8 cellular contexts compared by ENCODE assay signal in genomic region chr3:113783463-113783862, GRCh38. TPM values are rescaled to one million over a fixed set of nuclear protein-coding genes. Genes with fewer than 3 reads are reported as not detected.
A peak's percentile ranks its signal among the peaks of the same experiment; 100 is the strongest.
DNase-seq lines count a peak whose midpoint lies in the region; ATAC-seq, FAIRE-seq and TF ChIP-seq lines count a peak whose summit lies in the region.

No MANE protein-coding gene starts in this region.

- no peak overlapping the region for H2BK120ac ChIP-seq in H1 (replicated peaks; ENCODE audit: low read depth, low read length)

- no peaks in the 10 kb centered on the region for H3K79me1 ChIP-seq in H1 (ENCODE audit: low read depth, low read length)

- no peak overlapping the region for H2BK20ac ChIP-seq in H1 (ENCODE audit: low read length)

- no peak for TF ChIP-seq RAD21 in H1 (IDR thresholded peaks at IDR 0.05 in 1 of 2, conservative IDR thresholded peaks at IDR 0.05 in 1 of 2; ENCODE audit: low read depth in 2 of 2, low read length in 2 of 2)

- H3K27me3 ChIP-seq in H1 (replicated peaks in 1 of 4; ENCODE audit: control insufficient read depth in 3 of 4, extremely low read depth in 1 of 4, insufficient read depth in 3 of 4, low read length in 3 of 4) (no peaks in the 10 kb centered on the region), tibial artery (no peaks in the 10 kb centered on the region)

- no peaks in the 10 kb centered on the region for H3K27me3 Mint-ChIP-seq in activated naive CD8-positive, alpha-beta T cell treated with anti-CD3 and anti-CD28 coated beads for 36 hours
- H3K27me3 Mint-ChIP-seq in activated T-cell treated with anti-CD3 and anti-CD28 coated beads, Interleukin-2, amount 50 U/mL, for 4 hours (ENCODE audit: low read depth), result no peaks in the 10 kb centered on the region

- H3K4me3 ChIP-seq in H1 (ENCODE audit: extremely low read depth in 1 of 4, insufficient read depth in 2 of 4, low read depth in 3 of 4, low read length in 4 of 4), result no peak overlapping the region
- no peak overlapping the region for H3K4me3 ChIP-seq in tibial artery

- TF ChIP-seq CTCF in H1 (IDR thresholded peaks at IDR 0.05; ENCODE audit: control extremely low read depth in 1 of 3, insufficient read depth in 1 of 3, low read depth in 1 of 3, low read length in 3 of 3) (no peak), tibial artery (IDR thresholded peaks at IDR 0.05) (no peak)

- no peaks in the 10 kb centered on the region for H3K36me3 Mint-ChIP-seq in activated naive CD8-positive, alpha-beta T cell treated with anti-CD3 and anti-CD28 coated beads for 36 hours
- peaks cover 8% of the 10 kb centered on the region for H3K36me3 Mint-ChIP-seq in activated T-cell treated with anti-CD3 and anti-CD28 coated beads, Interleukin-2, amount 50 U/mL, for 4 hours (ENCODE audit: insufficient read depth)

- H3K4me1 Mint-ChIP-seq in activated naive CD8-positive, alpha-beta T cell treated with anti-CD3 and anti-CD28 coated beads for 36 hours, result peaks cover 5% of the 10 kb centered on the region
- H3K4me1 Mint-ChIP-seq in activated T-cell treated with anti-CD3 and anti-CD28 coated beads, Interleukin-2, amount 50 U/mL, for 4 hours (ENCODE audit: low read depth), result peaks cover 3% of the 10 kb centered on the region

- no peak overlapping the region for H2AK5ac ChIP-seq in H1 (ENCODE audit: low read depth, low read length)

- H3K23ac ChIP-seq in H1 (ENCODE audit: insufficient read length), result no peak overlapping the region

- peak; percentile 71 for FAIRE-seq in GM19239 (lab: Jason Lieb, UNC)
- FAIRE-seq in H1 (lab: Jason Lieb, UNC), result peak; percentile 7

- DNase-seq in A172 (ENCODE audit: low spot score) (peak; percentile 91), GM19239 (ENCODE audit: insufficient read length, low spot score) (no peak), Kasumi-1 (lab: John Stamatoyannopoulos, UW) (peak; percentile 28 to 39), H1 (ENCODE audit: low read depth in 1 of 2, low spot score in 2 of 2) (no peak), tibial artery (no peak), NCI-H1694 treated with DMSO at 0.1 percent for 48 hours (lab: John Stamatoyannopoulos, UW) (no peak)
- no peak for DNase-seq in activated naive CD8-positive, alpha-beta T cell treated with anti-CD3 and anti-CD28 coated beads for 36 hours
- no peak for DNase-seq in activated T-cell treated with anti-CD3 and anti-CD28 coated beads, Interleukin-2, amount 50 U/mL, for 4 hours

- no peak for TF ChIP-seq POLR2A in H1 (IDR thresholded peaks at IDR 0.05; ENCODE audit: control extremely low read depth in 1 of 2, low read depth in 2 of 2, low read length in 2 of 2)

- H2AFZ ChIP-seq in H1 (ENCODE audit: low read length), result no peak overlapping the region

- H3K9me3 ChIP-seq in H1 (ENCODE audit: insufficient read depth in 2 of 2, low read depth in 1 of 2, low read length in 1 of 2) (no peaks in the 10 kb centered on the region), tibial artery (no peaks in the 10 kb centered on the region)

- H4K20me1 ChIP-seq in H1 (replicated peaks in 1 of 2; ENCODE audit: control insufficient read depth in 1 of 2, insufficient read depth in 2 of 2, low read length in 2 of 2), result no peaks in the 10 kb centered on the region

- H3K18ac ChIP-seq in H1 (ENCODE audit: extremely low read depth, low read length), result no peak overlapping the region

- H3K27ac ChIP-seq in H1 (ENCODE audit: low read depth, low read length) (no peak overlapping the region), tibial artery (peak overlapping the region; percentile 41 to 44)

- no peaks in the 10 kb centered on the region for H3K23me2 ChIP-seq in H1 (ENCODE audit: low read depth, low read length)

- intact Hi-C loops in tibial artery (cut with DNase I; ENCODE audit: low total_unique reads), result no loop called here

- no peak for ATAC-seq in activated T-cell treated with anti-CD3 and anti-CD28 coated beads, Interleukin-2, amount 50 U/mL, for 4 hours

- H4K91ac ChIP-seq in H1 (replicated peaks; ENCODE audit: insufficient read length, low read length), result no peak overlapping the region

- peak overlapping the region; percentile 57 for H4K5ac ChIP-seq in H1 (ENCODE audit: insufficient read length, low read depth, low read length)

- no peak overlapping the region for H2BK12ac ChIP-seq in H1 (ENCODE audit: low read depth, low read length)

- no peaks in the 10 kb centered on the region for H3K9me3 Mint-ChIP-seq in activated naive CD8-positive, alpha-beta T cell treated with anti-CD3 and anti-CD28 coated beads for 36 hours
- no peaks in the 10 kb centered on the region for H3K9me3 Mint-ChIP-seq in activated T-cell treated with anti-CD3 and anti-CD28 coated beads, Interleukin-2, amount 50 U/mL, for 4 hours

- H3K36me3 ChIP-seq in H1 (ENCODE audit: control insufficient read depth in 2 of 4, insufficient read depth in 4 of 4, low read length in 3 of 4) (peaks cover 0 to 3% (median 0%) of the 10 kb centered on the region in 4 experiments; a peak in 6 of 8 replicates), tibial artery (peaks cover 16 to 20% (median 19%) of the 10 kb centered on the region in 3 donors)

- no peaks in the 10 kb centered on the region for H3K79me2 ChIP-seq in H1 (ENCODE audit: control insufficient read depth in 1 of 2, insufficient read depth in 2 of 2, low read length in 2 of 2)

- no peak overlapping the region for H3K4me3 Mint-ChIP-seq in activated naive CD8-positive, alpha-beta T cell treated with anti-CD3 and anti-CD28 coated beads for 36 hours
- H3K4me3 Mint-ChIP-seq in activated T-cell treated with anti-CD3 and anti-CD28 coated beads, Interleukin-2, amount 50 U/mL, for 4 hours, result no peak overlapping the region

- TF ChIP-seq EP300 in H1 (IDR thresholded peaks at IDR 0.05; ENCODE audit: borderline replicate concordance in 1 of 2, low read depth in 2 of 2, low read length in 2 of 2), result no peak

- H2BK15ac ChIP-seq in H1 (ENCODE audit: low read length), result no peak overlapping the region

- no peak overlapping the region for H3K27ac Mint-ChIP-seq in activated naive CD8-positive, alpha-beta T cell treated with anti-CD3 and anti-CD28 coated beads for 36 hours

- no peak overlapping the region for H4K8ac ChIP-seq in H1 (ENCODE audit: extremely low read depth, insufficient read depth, low read length)

- H3K4me2 ChIP-seq in H1 (ENCODE audit: insufficient read depth in 1 of 2, low read depth in 2 of 2, low read length in 2 of 2), result no peak overlapping the region

- no peak overlapping the region for H3K56ac ChIP-seq in H1 (replicated peaks; ENCODE audit: insufficient read length, low read depth, low read length)

- POLR2A ChIA-PET in H1 (lab: Charles Lee; ENCODE audit: partially characterized antibody), result interaction anchor here (1.0 to 1.5 kb wide), 3 partner anchors 13 to 42 kb away, joined by 3 to 8 read pairs (median 3); partner anchors contain the start of gene ATP6V1A

- no peak overlapping the region for H3K14ac ChIP-seq in H1 (ENCODE audit: insufficient read length)

- H3K9ac ChIP-seq in H1 (replicated peaks in 1 of 4; ENCODE audit: extremely low read depth in 1 of 4, low read depth in 3 of 4, low read length in 3 of 4), result no peak overlapping the region

- CTCF ChIA-PET in H1 (lab: Charles Lee; ENCODE audit: partially characterized antibody), result interaction anchor here (0.9 kb wide), 1 partner anchor 46 kb away, joined by 3 read pairs; no protein-coding TSS in a partner anchor

- H3K4me1 ChIP-seq in H1 (replicated peaks in 1 of 4; ENCODE audit: control insufficient read depth in 3 of 4, insufficient read depth in 4 of 4, low read length in 3 of 4) (peaks cover 0 to 3% (median 0%) of the 10 kb centered on the region in 4 experiments; a peak in 1 of 7 replicates), tibial artery (peaks cover 0 to 19% (median 7%) of the 10 kb centered on the region in 4 donors)

- H3K4ac ChIP-seq in H1 (replicated peaks; ENCODE audit: insufficient read length, low read depth, low read length), result no peak overlapping the region

- no peak overlapping the region for H2BK5ac ChIP-seq in H1 (ENCODE audit: low read depth, low read length)

RNA-seq across cellular contexts. Expression of gene ATP6V1A, which starts 36.6 kb away (rescaled TPM):
- total RNA-seq in A172 (2014; rRNA removed; shearing (Covaris generic)), result 109 and 111 TPM in 2 replicates
- 90.4 and 90.9 TPM in 2 replicates for total RNA-seq in H1 (2021; fragmentation: NEBNext Ultra II Directional; extraction: Animal tissue kit (Norgen Biotek cat#: 25700))
- 9.7 and 15.4 TPM in 2 replicates for polyA plus RNA-seq in H1 (2011; rRNA removed)
- 21.8 TPM for polyA plus RNA-seq in H1 (2011; cell fraction: cytosol; rRNA removed)
- polyA plus RNA-seq in H1 (2011; cell fraction: nucleus; rRNA removed), result 7.9 TPM
- polyA plus RNA-seq in H1 (2012, experiment 1 of 2), result 28.8 to 46.8 TPM (median 38.9 TPM) in 4 replicates
- polyA plus RNA-seq in H1 (2012, experiment 2 of 2), result 3.2 TPM
- polyA plus RNA-seq in H1 (2013, experiment 1 of 2), result 25.7 TPM
- polyA plus RNA-seq in H1 (2013, experiment 2 of 2), result 24.1 TPM
- 72.3 and 142 TPM in 2 replicates for polyA minus RNA-seq in H1 (2011; rRNA and poly(A)+ RNA removed)
- polyA minus RNA-seq in H1 (2011; cell fraction: cytosol; rRNA and poly(A)+ RNA removed), result 27.6 TPM
- 17.5 TPM for polyA minus RNA-seq in H1 (2011; cell fraction: nucleus; rRNA and poly(A)+ RNA removed)
- total RNA-seq in activated naive CD8-positive, alpha-beta T cell treated with anti-CD3 and anti-CD28 coated beads for 36 hours, result 10 to 100 TPM; 50.1 to 57.1 TPM
- total RNA-seq in activated T-cell treated with anti-CD3 and anti-CD28 coated beads, Interleukin-2, amount 50 U/mL, for 4 hours, result 10 to 100 TPM; 38.9 to 52.9 (median 44.6) TPM

RNA-seq across cellular contexts. Expression of gene NAA50, which starts 37.4 kb away (rescaled TPM):
- total RNA-seq in A172 (2014; rRNA removed; shearing (Covaris generic)), result 217 and 234 TPM in 2 replicates
- 224 and 231 TPM in 2 replicates for total RNA-seq in H1 (2021; fragmentation: NEBNext Ultra II Directional; extraction: Animal tissue kit (Norgen Biotek cat#: 25700))
- 46.6 and 68.4 TPM in 2 replicates for polyA plus RNA-seq in H1 (2011; rRNA removed)
- polyA plus RNA-seq in H1 (2011; cell fraction: cytosol; rRNA removed), result 80.8 TPM
- polyA plus RNA-seq in H1 (2011; cell fraction: nucleus; rRNA removed), result 105 TPM
- 111 to 190 TPM (median 143 TPM) in 4 replicates for polyA plus RNA-seq in H1 (2012, experiment 1 of 2)
- 12.6 TPM for polyA plus RNA-seq in H1 (2012, experiment 2 of 2)
- 113 TPM for polyA plus RNA-seq in H1 (2013, experiment 1 of 2)
- polyA plus RNA-seq in H1 (2013, experiment 2 of 2), result 119 TPM
- polyA minus RNA-seq in H1 (2011; rRNA and poly(A)+ RNA removed), result 70.1 and 106 TPM in 2 replicates
- 63.0 TPM for polyA minus RNA-seq in H1 (2011; cell fraction: cytosol; rRNA and poly(A)+ RNA removed)
- polyA minus RNA-seq in H1 (2011; cell fraction: nucleus; rRNA and poly(A)+ RNA removed), result 116 TPM
- 100 to 1,000 TPM; 199 to 200 TPM for total RNA-seq in activated naive CD8-positive, alpha-beta T cell treated with anti-CD3 and anti-CD28 coated beads for 36 hours
- 100 to 1,000 TPM; 228 to 273 (median 249) TPM for total RNA-seq in activated T-cell treated with anti-CD3 and anti-CD28 coated beads, Interleukin-2, amount 50 U/mL, for 4 hours

RNA-seq across cellular contexts. Expression of gene GRAMD1C, which starts 55.1 kb away (rescaled TPM):
- 1.0 and 1.1 TPM in 2 replicates for total RNA-seq in A172 (2014; rRNA removed; shearing (Covaris generic))
- 1.3 and 2.1 TPM in 2 replicates for total RNA-seq in H1 (2021; fragmentation: NEBNext Ultra II Directional; extraction: Animal tissue kit (Norgen Biotek cat#: 25700))
- 0.20 and 0.62 TPM in 2 replicates for polyA plus RNA-seq in H1 (2011; rRNA removed)
- polyA plus RNA-seq in H1 (2011; cell fraction: cytosol; rRNA removed), result 1.2 TPM
- polyA plus RNA-seq in H1 (2011; cell fraction: nucleus; rRNA removed), result 0.26 TPM
- polyA plus RNA-seq in H1 (2012, experiment 1 of 2), result 0.72 to 2.4 TPM (median 1.6 TPM) in 4 replicates
- polyA plus RNA-seq in H1 (2012, experiment 2 of 2), result 0.09 TPM
- 2.4 TPM for polyA plus RNA-seq in H1 (2013, experiment 1 of 2)
- 2.5 TPM for polyA plus RNA-seq in H1 (2013, experiment 2 of 2)
- polyA minus RNA-seq in H1 (2011; rRNA and poly(A)+ RNA removed), result 0.44 and 1.1 TPM in 2 replicates
- polyA minus RNA-seq in H1 (2011; cell fraction: cytosol; rRNA and poly(A)+ RNA removed), result not detected
- polyA minus RNA-seq in H1 (2011; cell fraction: nucleus; rRNA and poly(A)+ RNA removed), result 2.6 TPM
- under 1 TPM; 0.21 to 0.54 TPM for total RNA-seq in activated naive CD8-positive, alpha-beta T cell treated with anti-CD3 and anti-CD28 coated beads for 36 hours
- total RNA-seq in activated T-cell treated with anti-CD3 and anti-CD28 coated beads, Interleukin-2, amount 50 U/mL, for 4 hours, result not detected

Comparison
In these comparisons a context has a peak if more than half of its experiments do, and no peak if none do; other contexts are left out.
1. DNase-seq: peak in A172 (single experiment) and Kasumi-1 (2 of 2); none in GM19239 (single experiment), H1 (0 of 2), tibial artery (0 of 2), NCI-H1694 treated with DMSO at 0.1 percent for 48 hours (single experiment), activated naive CD8-positive, alpha-beta T cell treated with anti-CD3 and anti-CD28 coated beads for 36 hours (single experiment) and activated T-cell treated with anti-CD3 and anti-CD28 coated beads, Interleukin-2, amount 50 U/mL, for 4 hours (single experiment).